Comparison of ENCODE assay signal across 22 cellular contexts in the genomic region with DNA sequence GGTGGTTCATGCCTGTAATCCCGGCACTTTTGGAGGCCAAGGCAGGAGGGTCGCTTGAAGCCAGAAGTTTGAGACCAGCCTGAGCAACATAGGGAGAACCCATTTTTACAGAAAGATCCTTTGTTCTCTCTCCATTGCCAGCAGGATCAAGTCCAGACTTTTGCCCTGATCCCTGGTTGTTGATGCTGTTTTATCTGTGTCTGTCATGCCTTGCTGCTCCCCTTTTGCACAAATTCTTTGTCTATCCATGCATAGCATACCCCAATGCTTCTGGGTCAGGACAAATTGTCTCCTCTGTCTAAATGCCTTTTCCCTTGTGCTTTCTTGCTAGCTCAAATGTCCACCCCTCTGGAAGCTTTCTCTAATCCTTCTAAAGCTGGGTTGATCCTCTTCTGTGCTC.
"Had no signal": no experiment of that assay in that cellular context is flagged by ENCODE, and none has a peak within 500 bp of the region (broad histone marks: within the 10 kb centered on the region; RNA-seq: fewer than 3 reads in every experiment).

No MANE protein-coding gene starts in this region.

- ATAC-seq: activated CD8-positive, alpha-beta T cell treated with anti-CD3 and anti-CD28 coated beads, Interleukin-2, amount 10 ng/mL, durations not matched to agents 7 days and 5 days; esophagus mucosa; naive thymus-derived CD4-positive, alpha-beta T cell; stimulated activated effector memory CD8-positive, alpha-beta T cell treated with anti-CD3 and anti-CD28 coated beads, Interleukin-12 subunit alpha, Interleukin-12 subunit beta, amount 100 ng/mL, for 72 hours had no signal

- H3K9me3 Mint-ChIP-seq: activated CD4-positive, alpha-beta T cell treated with anti-CD3 and anti-CD28 coated beads, Interleukin-2, amount 10 ng/mL, durations not matched to agents 7 days and 5 days; activated naive CD8-positive, alpha-beta T cell treated with anti-CD3 and anti-CD28 coated beads, Interleukin-2, amount 10 ng/mL, durations not matched to agents 7 days and 5 days; activated T-cell treated with anti-CD3 and anti-CD28 coated beads, Interleukin-2, amount 50 U/mL, for 24 hours; activated T-helper 2 cell treated with anti-CD3 and anti-CD28 coated beads, Interferon-gamma antibody, Interleukin-2, Interleukin-4, amounts not matched to agents 10 μg/mL and 5 μg/mL and 100 μg/mL, durations not matched to agents 14 hours and 24 hours and 36 hours; naive thymus-derived CD4-positive, alpha-beta T cell; stimulated activated effector memory CD8-positive, alpha-beta T cell treated with anti-CD3 and anti-CD28 coated beads, Interleukin-12 subunit alpha, Interleukin-12 subunit beta, amount 100 ng/mL, for 72 hours had no signal

- H3K4me1 ChIP-seq: sigmoid colon had no signal

- H3K4me3 ChIP-seq: coronary artery, left lung, sigmoid colon, thoracic aorta had no signal

- FAIRE-seq: endometrium, islet of Langerhans had no signal

- H3K27me3 ChIP-seq: brain microvascular endothelial cell, left lung, sigmoid colon had no signal

- DNase-seq: activated CD4-positive, alpha-beta T cell treated with anti-CD3 and anti-CD28 coated beads, Interleukin-2, amount 10 ng/mL, durations not matched to agents 7 days and 5 days; activated CD8-positive, alpha-beta T cell treated with anti-CD3 and anti-CD28 coated beads, Interleukin-2, amount 10 ng/mL, durations not matched to agents 7 days and 5 days; activated naive CD4-positive, alpha-beta T cell treated with Interleukin-2 at 50 U/mL for 16 hours; activated naive CD8-positive, alpha-beta T cell treated with anti-CD3 and anti-CD28 coated beads, Interleukin-2, amount 10 ng/mL, durations not matched to agents 7 days and 5 days; activated T-cell treated with anti-CD3 and anti-CD28 coated beads, Interleukin-2, amount 50 U/mL, for 24 hours; anterior cingulate cortex; brain microvascular endothelial cell; glutamatergic neuron; hippocampal formation; left lung; mammary epithelial cell; naive thymus-derived CD4-positive, alpha-beta T cell; sigmoid colon; stimulated activated CD4-positive, alpha-beta T cell treated with anti-CD3 and anti-CD28 coated beads, Interleukin-4, amount 100 ng/mL, for 24 hours; T1000 had no signal

- H3K9me3 ChIP-seq: left lung, sigmoid colon, thoracic aorta had no signal

- H3K27ac Mint-ChIP-seq: activated CD4-positive, alpha-beta T cell treated with anti-CD3 and anti-CD28 coated beads, Interleukin-2, amount 10 ng/mL, durations not matched to agents 7 days and 5 days; activated CD8-positive, alpha-beta T cell treated with anti-CD3 and anti-CD28 coated beads, Interleukin-2, amount 10 ng/mL, durations not matched to agents 7 days and 5 days; activated naive CD8-positive, alpha-beta T cell treated with anti-CD3 and anti-CD28 coated beads, Interleukin-2, amount 10 ng/mL, durations not matched to agents 7 days and 5 days; activated T-cell treated with anti-CD3 and anti-CD28 coated beads, Interleukin-2, amount 50 U/mL, for 24 hours had no signal

- H3K4me3 Mint-ChIP-seq: activated CD4-positive, alpha-beta T cell treated with anti-CD3 and anti-CD28 coated beads, Interleukin-2, amount 10 ng/mL, durations not matched to agents 7 days and 5 days; activated CD8-positive, alpha-beta T cell treated with anti-CD3 and anti-CD28 coated beads, Interleukin-2, amount 10 ng/mL, durations not matched to agents 7 days and 5 days; activated naive CD8-positive, alpha-beta T cell treated with anti-CD3 and anti-CD28 coated beads, Interleukin-2, amount 10 ng/mL, durations not matched to agents 7 days and 5 days; activated T-cell treated with anti-CD3 and anti-CD28 coated beads, Interleukin-2, amount 50 U/mL, for 24 hours; naive thymus-derived CD4-positive, alpha-beta T cell; stimulated activated effector memory CD8-positive, alpha-beta T cell treated with anti-CD3 and anti-CD28 coated beads, Interleukin-12 subunit alpha, Interleukin-12 subunit beta, amount 100 ng/mL, for 72 hours had no signal

- H3K27ac ChIP-seq: brain microvascular endothelial cell, coronary artery, sigmoid colon, thoracic aorta had no signal

- H3K27me3 Mint-ChIP-seq: activated CD4-positive, alpha-beta T cell treated with anti-CD3 and anti-CD28 coated beads, Interleukin-2, amount 10 ng/mL, durations not matched to agents 7 days and 5 days; activated naive CD8-positive, alpha-beta T cell treated with anti-CD3 and anti-CD28 coated beads, Interleukin-2, amount 10 ng/mL, durations not matched to agents 7 days and 5 days; activated T-cell treated with anti-CD3 and anti-CD28 coated beads, Interleukin-2, amount 50 U/mL, for 24 hours; naive thymus-derived CD4-positive, alpha-beta T cell had no signal
